In genomic region chr11:85346484-85346883, GRCh38 we compare ENCODE assay signal across 19 cellular contexts.
A peak's percentile ranks its signal among the peaks of the same experiment; 100 is the strongest.
DNase-seq lines count a peak whose midpoint lies in the region; ATAC-seq and TF ChIP-seq lines count a peak whose summit lies in the region.
"Had no signal": no experiment of that assay in that cellular context is flagged by ENCODE, and none has a peak within 500 bp of the region (broad histone marks: within the 10 kb centered on the region; RNA-seq: fewer than 3 reads in every experiment).

No MANE protein-coding gene starts in this region.

- no peak overlapping the region for H4K12ac ChIP-seq in trophoblast cell (ENCODE audit: low read depth, low read length)

- H3K9ac ChIP-seq in HUES48 (ENCODE audit: low read depth, low read length) (no peak overlapping the region; the same call in 1 of the 2 replicates), trophoblast cell (ENCODE audit: low read length) (no peak overlapping the region)
- H3K9ac ChIP-seq: BLaER1 had no signal

- H2AFZ ChIP-seq in trophoblast cell (ENCODE audit: insufficient read depth, low read length, poor library complexity) = no peak overlapping the region

- no peak overlapping the region for H3K4me3 Mint-ChIP-seq in WTC11
- H3K4me3 Mint-ChIP-seq: B cell; CD4-positive, CD25-positive, alpha-beta regulatory T cell; CD8-positive, alpha-beta T cell had no signal

- peaks cover 4% of the 10 kb centered on the region; the same call in 1 of the 2 replicates for H3K9me3 ChIP-seq in HUES48 (ENCODE audit: control insufficient read depth, insufficient read depth, low read length)
- H3K9me3 ChIP-seq in trophoblast cell (ENCODE audit: insufficient read depth, low read depth, low read length) = no peaks in the 10 kb centered on the region
- H3K9me3 ChIP-seq in transverse colon = no peaks in the 10 kb centered on the region
- H3K9me3 ChIP-seq: BLaER1 had no signal

- no peak overlapping the region for H3K18ac ChIP-seq in trophoblast cell (ENCODE audit: low read length)

- intact Hi-C loops in transverse colon (cut with DNase I; ENCODE audit: low total_unique reads) = no loop called here

- ATAC-seq in WTC11 (no peak), GM18505 (IDR thresholded peaks at IDR 0.05; ENCODE audit: unreplicated experiment) (no peak), GM19452 (IDR thresholded peaks at IDR 0.05; ENCODE audit: unreplicated experiment) (no peak)
- ATAC-seq: CD8-positive, alpha-beta T cell; GM12878 had no signal

- H3K27me3 ChIP-seq in HUES48 (ENCODE audit: control insufficient read depth, insufficient read depth, low read length) (no peaks in the 10 kb centered on the region), trophoblast cell (ENCODE audit: insufficient read depth, low read length) (no peaks in the 10 kb centered on the region), transverse colon (no peaks in the 10 kb centered on the region)
- H3K27me3 ChIP-seq: BLaER1 had no signal

- WGBS in trophoblast cell (ENCODE audit: extremely low coverage, insufficient coverage, insufficient read length) = no CpG with 5 or more reads among the region's 6 CpGs
- WGBS in transverse colon (ENCODE audit: low coverage in 1 of 2), 2 donors = 92 to 94% methylated on average over 6 of the region's 6 CpGs

- no peak overlapping the region for H3K4me2 ChIP-seq in trophoblast cell (ENCODE audit: low read length)
- H3K4me2 ChIP-seq: BLaER1 had no signal

- no peaks in the 10 kb centered on the region; the same call in 1 of the 2 replicates for H3K36me3 ChIP-seq in HUES48 (ENCODE audit: control insufficient read depth, insufficient read depth, low read length)
- H3K36me3 ChIP-seq in trophoblast cell (ENCODE audit: control insufficient read depth in 1 of 2, insufficient read depth in 2 of 2, low read length in 2 of 2) = no peaks in the 10 kb centered on the region
- H3K36me3 ChIP-seq in transverse colon = no peaks in the 10 kb centered on the region
- H3K36me3 ChIP-seq: BLaER1 had no signal

- no peak for TF ChIP-seq POLR2A in GM18505 (IDR thresholded peaks at IDR 0.05; ENCODE audit: borderline replicate concordance, extremely low read depth, insufficient read depth, insufficient read length)
- no peak for TF ChIP-seq POLR2A in transverse colon (IDR thresholded peaks at IDR 0.05)

- H2AK5ac ChIP-seq in trophoblast cell (ENCODE audit: low read length) = no peak overlapping the region

- DNase-seq in ELF-1 (ENCODE audit: low read depth, low spot score) (peak; percentile 21), WTC11 (ENCODE audit: low spot score) (no peak), trophoblast cell (peak; percentile 18 to 55), transverse colon (no peak)
- DNase-seq: Caco-2; CD4-positive, CD25-positive, alpha-beta regulatory T cell; CD8-positive, alpha-beta T cell; DMS153; DND-41; GDM1; HCEC 1CT had no signal

- no peaks in the 10 kb centered on the region for H3K79me2 ChIP-seq in trophoblast cell (ENCODE audit: control insufficient read depth, insufficient read depth, low read length, poor library complexity)

- in situ Hi-C loops in transverse colon (cut with MboI; ENCODE audit: low pct_ligation_motif_present in 1 of 4, low pct_unique_long_range_greater_than_20kb in 1 of 4, low sequenced_read_pairs in 3 of 4) = no loop called here

- no peak overlapping the region for H4K91ac ChIP-seq in trophoblast cell (ENCODE audit: low read depth, low read length)

- H3K4me1 ChIP-seq in HUES48 (ENCODE audit: control insufficient read depth, insufficient read depth, low read length) = peaks cover 37% of the 10 kb centered on the region
- no peaks in the 10 kb centered on the region for H3K4me1 ChIP-seq in trophoblast cell (ENCODE audit: control insufficient read depth in 1 of 2, insufficient read depth in 2 of 2, low read length in 2 of 2)
- H3K4me1 ChIP-seq in transverse colon = no peaks in the 10 kb centered on the region
- H3K4me1 ChIP-seq: Caco-2 had no signal

- POLR2A ChIA-PET in WTC11 (lab: Charles Lee) = no interaction called here

- no peak for TF ChIP-seq EP300 in transverse colon (IDR thresholded peaks at IDR 0.05; ENCODE audit: low read depth)

- H3K27ac Mint-ChIP-seq in WTC11 = peak overlapping the region; percentile 6; the same call in 1 of the 2 replicates
- H3K27ac Mint-ChIP-seq: B cell; CD4-positive, CD25-positive, alpha-beta regulatory T cell; CD8-positive, alpha-beta T cell had no signal

- H3K14ac ChIP-seq in trophoblast cell (ENCODE audit: low read length) = no peak overlapping the region

- H3K79me1 ChIP-seq in trophoblast cell (ENCODE audit: low read length) = no peaks in the 10 kb centered on the region

- H3K27me3 Mint-ChIP-seq in WTC11 (ENCODE audit: low read depth) = no peaks in the 10 kb centered on the region; the same call in 1 of the 2 replicates
- H3K27me3 Mint-ChIP-seq: B cell; CD4-positive, CD25-positive, alpha-beta regulatory T cell had no signal

- H3K27ac ChIP-seq in HUES48 (ENCODE audit: low read depth, low read length) (peak overlapping the region; percentile 62), trophoblast cell (ENCODE audit: low read depth, low read length) (no peak overlapping the region), transverse colon (no peak overlapping the region)
- H3K27ac ChIP-seq: 22Rv1, BLaER1, C4-2B had no signal

- H3K4me3 ChIP-seq in HUES48 (ENCODE audit: low read depth, low read length) (no peak overlapping the region), trophoblast cell (ENCODE audit: low read depth, low read length) (no peak overlapping the region), transverse colon (no peak overlapping the region)
- H3K4me3 ChIP-seq: BLaER1, GM12878 had no signal

- no peak overlapping the region for H4K8ac ChIP-seq in trophoblast cell (ENCODE audit: low read depth, low read length)

- peaks cover 58% of the 10 kb centered on the region for H3K4me1 Mint-ChIP-seq in WTC11
- H3K4me1 Mint-ChIP-seq: CD4-positive, CD25-positive, alpha-beta regulatory T cell had no signal

- H3K23ac ChIP-seq in trophoblast cell (ENCODE audit: low read length) = no peak overlapping the region

- H3K9me3 Mint-ChIP-seq in WTC11 = peaks cover 19% of the 10 kb centered on the region

- peaks cover 20% of the 10 kb centered on the region for H3K36me3 Mint-ChIP-seq in WTC11
- H3K36me3 Mint-ChIP-seq: CD4-positive, CD25-positive, alpha-beta regulatory T cell; CD8-positive, alpha-beta T cell had no signal

- H2BK5ac ChIP-seq in trophoblast cell (ENCODE audit: low read depth, low read length, poor library complexity) = no peak overlapping the region

- no peak overlapping the region for H3K4ac ChIP-seq in trophoblast cell (ENCODE audit: low read depth, low read length)

- TF ChIP-seq CTCF in WTC11 (IDR thresholded peaks at IDR 0.05) = no peak
- no peak for TF ChIP-seq CTCF in transverse colon (IDR thresholded peaks at IDR 0.05)

- no peak overlapping the region for H2BK120ac ChIP-seq in trophoblast cell (ENCODE audit: insufficient read depth, low read length, poor library complexity)

- CTCF ChIA-PET in WTC11 (lab: Charles Lee) = no interaction called here

- H2BK12ac ChIP-seq in trophoblast cell (ENCODE audit: low read length) = no peak overlapping the region

TF ChIP-seq in WTC11, 78 proteins besides CTCF, POLR2A, EP300 and RAD21:
- no peak for TF ChIP-seq FOXP1 (CRISPR knock-in tag; IDR thresholded peaks at IDR 0.05; ENCODE audit: borderline replicate concordance)
- peak; percentile 80; the same call in 1 of the 2 replicates for TF ChIP-seq ZSCAN18 (CRISPR knock-in tag; IDR thresholded peaks at IDR 0.05)
- TF ChIP-seq ZNF423 (CRISPR knock-in tag; IDR thresholded peaks at IDR 0.05) = peak; percentile 26
- no peak for TF ChIP-seq TCF7 (CRISPR knock-in tag; IDR thresholded peaks at IDR 0.05; ENCODE audit: low read depth)
- no peak for TF ChIP-seq CREM (CRISPR knock-in tag; IDR thresholded peaks at IDR 0.05)
- TF ChIP-seq MXD4 (CRISPR knock-in tag; IDR thresholded peaks at IDR 0.05; ENCODE audit: borderline replicate concordance) = peak; percentile 84; the same call in 1 of the 2 replicates
TF ChIP-seq in WTC11: peak in this region for 3.

Comparison
In these comparisons a context has a peak if more than half of its experiments do, and no peak if none do; other contexts are left out.
1. DNase-seq: peak in ELF-1 (single experiment) and trophoblast cell (2 of 2); none in WTC11 (single experiment) and transverse colon (single experiment).